Comparison of ENCODE assay signal across 26 cellular contexts in genomic region chr16:21208831-21209230, GRCh38. TPM values are rescaled to one million over a fixed set of nuclear protein-coding genes. Genes with fewer than 3 reads are reported as not detected.
"Had no signal": no experiment of that assay in that cellular context is flagged by ENCODE, and none has a peak within 500 bp of the region (broad histone marks: within the 10 kb centered on the region; RNA-seq: fewer than 3 reads in every experiment).

No MANE protein-coding gene starts in this region.

- H3K9me3 ChIP-seq: SK-N-SH had no signal

- DNase-seq: KBM-7; MV-4-11; NCI-H1048; NCI-H1105; NCI-H1436 treated with DMSO at 0.1 percent for 48 hours; NCI-H1694; NCI-H187 treated with DMSO at 0.1 percent for 48 hours; NCI-H2081 treated with DMSO at 0.1 percent for 48 hours; NCI-H2227 treated with DMSO at 0.1 percent for 48 hours; NCI-H524; NCI-H526 treated with DMSO at 0.1 percent for 48 hours; NCI-H748 treated with DMSO at 0.1 percent for 48 hours; NK-92 treated with Interleukin-12 subunit alpha and Interleukin-12 subunit beta, amount 100 ng/mL, for 24 hours; PC-3; SHP77; SK-N-SH; SW 1271; T-cell had no signal

- H3K27ac ChIP-seq: RWPE1 had no signal

- ATAC-seq: Panc1, PC-3, T-cell had no signal

- H3K4me2 ChIP-seq: SK-N-SH had no signal

RNA-seq across cellular contexts. Expression of gene ZP2, which starts 2.5 kb away (rescaled TPM):
- total RNA-seq: HT-29, LHCN-M2, MCF 10A, NCI-H460, OCI-LY7, PC-3, SK-MEL-5, T-cell had no signal

RNA-seq across cellular contexts. Expression of gene ANKS4B, which starts 24.7 kb away (rescaled TPM):
- total RNA-seq: LHCN-M2, MCF 10A, NCI-H460, OCI-LY7, PC-3, SK-MEL-5 had no signal

RNA-seq across cellular contexts. Expression of gene DNAH3, which starts 58.2 kb away (rescaled TPM):
- total RNA-seq: MCF 10A, OCI-LY7, T-cell had no signal
